11 cellular contexts compared by ENCODE assay signal in the genomic region with DNA sequence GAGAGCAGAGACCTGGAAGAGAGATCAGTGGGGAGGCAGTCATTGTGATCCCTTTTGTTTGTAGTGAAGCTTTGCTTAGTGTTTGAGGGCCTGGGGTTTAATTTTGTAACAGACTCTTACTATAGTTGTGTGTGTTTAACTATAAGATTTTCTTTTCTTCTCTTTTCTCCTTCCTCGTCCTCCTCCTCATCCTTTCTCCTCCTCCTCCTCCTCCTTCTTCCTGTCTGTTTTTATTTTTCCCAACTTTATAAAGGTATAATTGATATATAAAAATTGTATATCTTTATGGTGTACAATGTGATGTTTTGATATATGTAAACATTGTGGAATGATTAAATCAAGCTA.
DNase-seq lines count a peak whose midpoint lies in the region; ATAC-seq and TF ChIP-seq lines count a peak whose summit lies in the region.
"Had no signal": no experiment of that assay in that cellular context is flagged by ENCODE, and none has a peak within 500 bp of the region (broad histone marks: within the 10 kb centered on the region; RNA-seq: fewer than 3 reads in every experiment).

No MANE protein-coding gene starts in this region.

- H3K4me3 ChIP-seq in ectodermal cell (ENCODE audit: insufficient read depth, low read depth, low read length) (no peak overlapping the region), muscle layer of duodenum (ENCODE audit: low read depth in 1 of 2, low read length in 2 of 2) (no peak overlapping the region), tibial artery (no peak overlapping the region)

- ATAC-seq in HG02763 (IDR thresholded peaks at IDR 0.05; ENCODE audit: unreplicated experiment): no peak
- ATAC-seq: activated CD8-positive, alpha-beta T cell treated with anti-CD3 and anti-CD28 coated beads, Interleukin-2, amount 10 ng/mL, durations not matched to agents 7 days and 5 days had no signal

- TF ChIP-seq CTCF in tibial artery (IDR thresholded peaks at IDR 0.05): no peak

- H3K36me3 ChIP-seq in ectodermal cell (ENCODE audit: control insufficient read depth, insufficient read depth, low read length) (no peaks in the 10 kb centered on the region), muscle layer of duodenum (ENCODE audit: control insufficient read depth in 1 of 2, insufficient read depth in 2 of 2, low read length in 2 of 2) (no peaks in the 10 kb centered on the region), tibial artery (no peaks in the 10 kb centered on the region)

- WGBS in ectodermal cell, 2 experiments: no CpG with 5 or more reads among the region's 1 CpG

- H3K27me3 ChIP-seq in ectodermal cell (ENCODE audit: control insufficient read depth, insufficient read depth, low read length, poor library complexity, severe bottlenecking): no peaks in the 10 kb centered on the region
- no peaks in the 10 kb centered on the region for H3K27me3 ChIP-seq in muscle layer of duodenum (ENCODE audit: low read depth, low read length)
- no peaks in the 10 kb centered on the region for H3K27me3 ChIP-seq in tibial artery

- H3K27ac ChIP-seq in ectodermal cell (ENCODE audit: insufficient read depth, low read depth, low read length, poor library complexity, severe bottlenecking): peak overlapping the region; percentile 97
- H3K27ac ChIP-seq in muscle layer of duodenum (ENCODE audit: low read length): peak overlapping the region; percentile 70
- H3K27ac ChIP-seq in tibial artery: peak overlapping the region; percentile 67 to 71

- H3K9me3 ChIP-seq in ectodermal cell (ENCODE audit: control insufficient read depth, low read length): no peaks in the 10 kb centered on the region
- H3K9me3 ChIP-seq in muscle layer of duodenum (ENCODE audit: control insufficient read depth in 1 of 2, low read length in 2 of 2): no peaks in the 10 kb centered on the region
- no peaks in the 10 kb centered on the region for H3K9me3 ChIP-seq in tibial artery

- intact Hi-C loops in tibial artery (cut with DNase I; ENCODE audit: low total_unique reads): loop anchor here (10.0 kb wide), 1 partner anchor 61 kb away; no protein-coding TSS in a partner anchor

- DNase-seq in NCI-H2107 treated with DMSO at 0.1 percent for 48 hours (lab: John Stamatoyannopoulos, UW; ENCODE audit: unreplicated experiment): peak; percentile 100
- DNase-seq in NCI-H2107 (lab: John Stamatoyannopoulos, UW): no peak
- no peak for DNase-seq in tibial artery
- no peak for DNase-seq in globus pallidus (ENCODE audit: low spot score)
- no peak for DNase-seq in HPDE6-E6E7 (ENCODE audit: extremely low spot score)
- DNase-seq: activated CD8-positive, alpha-beta T cell treated with anti-CD3 and anti-CD28 coated beads, Interleukin-2, amount 10 ng/mL, durations not matched to agents 7 days and 5 days; activated naive CD4-positive, alpha-beta T cell treated with anti-CD3 and anti-CD28 coated beads, Interleukin-2, amount 50 U/mL, for 16 hours; DMS79 treated with DMSO at 0.1 percent for 48 hours had no signal

- H3K4me1 ChIP-seq in ectodermal cell (ENCODE audit: control insufficient read depth, insufficient read depth, low read length) (peaks cover 32% of the 10 kb centered on the region), muscle layer of duodenum (ENCODE audit: control insufficient read depth in 1 of 2, insufficient read depth in 2 of 2, low read length in 2 of 2) (peaks cover 15 to 24% of the 10 kb centered on the region in 2 donors), tibial artery (peaks cover 0 to 64% (median 43%) of the 10 kb centered on the region in 4 donors)
